ENCODE assay signal across 16 cellular contexts in genomic region chr1:225744745-225745144, GRCh38. TPM values are rescaled to one million over a fixed set of nuclear protein-coding genes. Genes with fewer than 3 reads are reported as not detected.
DNase-seq lines count a peak whose midpoint lies in the region; ATAC-seq, FAIRE-seq and TF ChIP-seq lines count a peak whose summit lies in the region.
"Had no signal": no experiment of that assay in that cellular context is flagged by ENCODE, and none has a peak within 500 bp of the region (broad histone marks: within the 10 kb centered on the region; RNA-seq: fewer than 3 reads in every experiment).

No MANE protein-coding gene starts in this region.

- no peak overlapping the region for H3K4me3 ChIP-seq in H1 (ENCODE audit: extremely low read depth in 1 of 4, insufficient read depth in 2 of 4, low read depth in 3 of 4, low read length in 4 of 4)
- no peak overlapping the region for H3K4me3 ChIP-seq in H7 (ENCODE audit: insufficient read depth, low read depth, low read length)
- H3K4me3 ChIP-seq: GM23248 had no signal

- no peak overlapping the region for H4K8ac ChIP-seq in H1 (ENCODE audit: extremely low read depth, insufficient read depth, low read length)

- H3K4me2 ChIP-seq in H1 (ENCODE audit: insufficient read depth in 1 of 2, low read depth in 2 of 2, low read length in 2 of 2): no peak overlapping the region

- H3K27ac ChIP-seq in RWPE1: peak overlapping the region; percentile 3
- no peak overlapping the region for H3K27ac ChIP-seq in H1 (ENCODE audit: low read depth, low read length)
- H3K27ac ChIP-seq: GM23248 had no signal

- DNase-seq in RWPE1 (ENCODE audit: low spot score): no peak
- DNase-seq in H1 (ENCODE audit: low read depth in 1 of 2, low spot score in 2 of 2): no peak
- no peak for DNase-seq in osteocyte (ENCODE audit: extremely low spot score, unreplicated experiment)
- no peak for DNase-seq in type B pancreatic cell (ENCODE audit: extremely low spot score, unreplicated experiment)
- no peak for DNase-seq in midbrain (lab: John Stamatoyannopoulos, UW)
- DNase-seq in left cardiac atrium: no peak
- no peak for DNase-seq in H7
- DNase-seq: DND-41, GM23248, NCI-H1105, NCI-H2081, NCI-H2171 treated with DMSO at 0.1 percent for 48 hours, NCI-H526 treated with DMSO at 0.1 percent for 48 hours had no signal

- FAIRE-seq in H1 (lab: Jason Lieb, UNC): no peak

- H3K4me1 Mint-ChIP-seq in osteocyte (ENCODE audit: unreplicated experiment): peaks cover 37% of the 10 kb centered on the region
- H3K4me1 Mint-ChIP-seq in type B pancreatic cell (ENCODE audit: unreplicated experiment): peaks cover 9% of the 10 kb centered on the region

- no peak overlapping the region for H3K14ac ChIP-seq in H1 (ENCODE audit: insufficient read length)

- H2BK5ac ChIP-seq in H1 (ENCODE audit: low read depth, low read length): no peak overlapping the region

- no peaks in the 10 kb centered on the region for H3K9me3 ChIP-seq in H1 (ENCODE audit: insufficient read depth in 2 of 2, low read depth in 1 of 2, low read length in 1 of 2)

- no peak overlapping the region for H2AFZ ChIP-seq in H1 (ENCODE audit: low read length)
- H2AFZ ChIP-seq: GM23248 had no signal

- H3K4ac ChIP-seq in H1 (replicated peaks; ENCODE audit: insufficient read length, low read depth, low read length): no peak overlapping the region

- ATAC-seq in left cardiac atrium: no peak
- ATAC-seq: HCT116, Panc1 had no signal

- 0 out of 2 replicates have a peak overlapping the region, but pooled peaks have one; percentile 31 for H2BK15ac ChIP-seq in H1 (ENCODE audit: low read length)

- no peak overlapping the region for H3K23ac ChIP-seq in H1 (ENCODE audit: insufficient read length)

- H2BK120ac ChIP-seq in H1 (replicated peaks; ENCODE audit: low read depth, low read length): no peak overlapping the region

- H2AK5ac ChIP-seq in H1 (ENCODE audit: low read depth, low read length): no peak overlapping the region

- no peaks in the 10 kb centered on the region for H3K27me3 Mint-ChIP-seq in osteocyte (ENCODE audit: unreplicated experiment)
- no peaks in the 10 kb centered on the region for H3K27me3 Mint-ChIP-seq in type B pancreatic cell

- H3K9me3 Mint-ChIP-seq in osteocyte (ENCODE audit: unreplicated experiment) (no peaks in the 10 kb centered on the region), type B pancreatic cell (no peaks in the 10 kb centered on the region)

- H3K36me3 Mint-ChIP-seq in osteocyte (ENCODE audit: unreplicated experiment) (no peaks in the 10 kb centered on the region), type B pancreatic cell (no peaks in the 10 kb centered on the region)
- H3K36me3 Mint-ChIP-seq: CD14-positive monocyte had no signal

- peaks cover 2 to 5% (median 3%) of the 10 kb centered on the region in 4 experiments; a peak in 2 of 7 replicates for H3K4me1 ChIP-seq in H1 (replicated peaks in 1 of 4; ENCODE audit: control insufficient read depth in 3 of 4, insufficient read depth in 4 of 4, low read length in 3 of 4)

- no peak overlapping the region for H4K91ac ChIP-seq in H1 (replicated peaks; ENCODE audit: insufficient read length, low read length)

- H2BK12ac ChIP-seq in H1 (ENCODE audit: low read depth, low read length): no peak overlapping the region; the same call in 1 of the 2 replicates

- no peaks in the 10 kb centered on the region for H4K20me1 ChIP-seq in H1 (replicated peaks in 1 of 2; ENCODE audit: control insufficient read depth in 1 of 2, insufficient read depth in 2 of 2, low read length in 2 of 2)

- TF ChIP-seq POLR2A in H1 (IDR thresholded peaks at IDR 0.05; ENCODE audit: control extremely low read depth in 1 of 2, low read depth in 2 of 2, low read length in 2 of 2): no peak

- H3K23me2 ChIP-seq in H1 (ENCODE audit: low read depth, low read length): no peaks in the 10 kb centered on the region

- POLR2A ChIA-PET in RWPE1 (lab: Yijun Ruan, JAX; ENCODE audit: low non-redundant PET): no interaction called here
- POLR2A ChIA-PET in H1 (lab: Charles Lee; ENCODE audit: partially characterized antibody): no interaction called here

- TF ChIP-seq RAD21 in H1 (IDR thresholded peaks at IDR 0.05 in 1 of 2, conservative IDR thresholded peaks at IDR 0.05 in 1 of 2; ENCODE audit: low read depth in 2 of 2, low read length in 2 of 2): no peak

- H3K9ac ChIP-seq in H1 (replicated peaks in 1 of 4; ENCODE audit: extremely low read depth in 1 of 4, low read depth in 3 of 4, low read length in 3 of 4): no peak overlapping the region
- H3K9ac ChIP-seq: GM23248 had no signal

- H2BK20ac ChIP-seq in H1 (ENCODE audit: low read length): no peak overlapping the region

- CTCF ChIA-PET in RWPE1 (lab: Yijun Ruan, JAX) (interaction anchor here (0.8 kb wide), 1 partner anchor 8 kb away, joined by 5 read pairs; no protein-coding TSS in a partner anchor), H1 (lab: Charles Lee; ENCODE audit: partially characterized antibody) (interaction anchor here (0.7 to 2.9 kb wide), 7 partner anchors 8 to 263 kb away, joined by 3 to 8 read pairs (median 4); no protein-coding TSS in a partner anchor)

- intact Hi-C loops in left cardiac atrium (cut with DNase I): no loop called here

- WGBS in H1 (ENCODE audit: extremely low coverage in 1 of 2, insufficient coverage in 1 of 2, insufficient read length in 1 of 2, insufficient replicate concordance in 2 of 2, low coverage in 1 of 2, low lambda C conversion rate in 2 of 2, missing lambda C conversion rate in 1 of 2), 2 experiments: 91% methylated on average over 2 of the region's 2 CpGs; no CpG with 5 or more reads in 1 of the 2 experiments

- H3K4me3 Mint-ChIP-seq in osteocyte (ENCODE audit: unreplicated experiment): no peak overlapping the region
- H3K4me3 Mint-ChIP-seq in type B pancreatic cell: no peak overlapping the region
- H3K4me3 Mint-ChIP-seq: CD14-positive monocyte had no signal

- H3K36me3 ChIP-seq in H1 (ENCODE audit: control insufficient read depth in 2 of 4, insufficient read depth in 4 of 4, low read length in 3 of 4) (no peaks in the 10 kb centered on the region), H7 (replicated peaks; ENCODE audit: control insufficient read depth, insufficient read depth, low read length) (no peaks in the 10 kb centered on the region)

- 0 out of 7 replicates have a peak, but pooled peaks cover 0 to 4% (median 0%) of the 10 kb centered on the region in 4 experiments for H3K27me3 ChIP-seq in H1 (replicated peaks in 1 of 4; ENCODE audit: control insufficient read depth in 3 of 4, extremely low read depth in 1 of 4, insufficient read depth in 3 of 4, low read length in 3 of 4)
- 0 out of 2 replicates have a peak, but pooled peaks cover 2% of the 10 kb centered on the region for H3K27me3 ChIP-seq in H7 (ENCODE audit: control insufficient read depth, insufficient read depth, low read length)

- no peaks in the 10 kb centered on the region for H3K79me2 ChIP-seq in H1 (ENCODE audit: control insufficient read depth in 1 of 2, insufficient read depth in 2 of 2, low read length in 2 of 2)

- H3K18ac ChIP-seq in H1 (ENCODE audit: extremely low read depth, low read length): peak overlapping the region; percentile 27; the same call in 1 of the 2 replicates

- H3K27ac Mint-ChIP-seq in osteocyte (ENCODE audit: unreplicated experiment) (peak overlapping the region; percentile 31), type B pancreatic cell (peak overlapping the region; percentile 24)
- H3K27ac Mint-ChIP-seq: CD14-positive monocyte had no signal

- no peaks in the 10 kb centered on the region for H3K79me1 ChIP-seq in H1 (ENCODE audit: low read depth, low read length)

- TF ChIP-seq EP300 in H1 (IDR thresholded peaks at IDR 0.05; ENCODE audit: borderline replicate concordance in 1 of 2, low read depth in 2 of 2, low read length in 2 of 2): no peak

- no peak overlapping the region for H3K56ac ChIP-seq in H1 (replicated peaks; ENCODE audit: insufficient read length, low read depth, low read length)

- TF ChIP-seq CTCF in RWPE1 (conservative IDR thresholded peaks at IDR 0.05; ENCODE audit: low read depth) (no peak), H1 (IDR thresholded peaks at IDR 0.05; ENCODE audit: control extremely low read depth in 1 of 3, insufficient read depth in 1 of 3, low read depth in 1 of 3, low read length in 3 of 3) (no peak), osteocyte (IDR thresholded peaks at IDR 0.05) (no peak), type B pancreatic cell (conservative IDR thresholded peaks at IDR 0.05) (no peak)

- no peak overlapping the region for H4K5ac ChIP-seq in H1 (ENCODE audit: insufficient read length, low read depth, low read length)

TF ChIP-seq in H1, 55 proteins besides CTCF, POLR2A, EP300 and RAD21 (continues in another document):
- no peak for TF ChIP-seq HDAC6 (IDR thresholded peaks at IDR 0.05; ENCODE audit: low read depth, low read length)
- TF ChIP-seq, protein P1, sequence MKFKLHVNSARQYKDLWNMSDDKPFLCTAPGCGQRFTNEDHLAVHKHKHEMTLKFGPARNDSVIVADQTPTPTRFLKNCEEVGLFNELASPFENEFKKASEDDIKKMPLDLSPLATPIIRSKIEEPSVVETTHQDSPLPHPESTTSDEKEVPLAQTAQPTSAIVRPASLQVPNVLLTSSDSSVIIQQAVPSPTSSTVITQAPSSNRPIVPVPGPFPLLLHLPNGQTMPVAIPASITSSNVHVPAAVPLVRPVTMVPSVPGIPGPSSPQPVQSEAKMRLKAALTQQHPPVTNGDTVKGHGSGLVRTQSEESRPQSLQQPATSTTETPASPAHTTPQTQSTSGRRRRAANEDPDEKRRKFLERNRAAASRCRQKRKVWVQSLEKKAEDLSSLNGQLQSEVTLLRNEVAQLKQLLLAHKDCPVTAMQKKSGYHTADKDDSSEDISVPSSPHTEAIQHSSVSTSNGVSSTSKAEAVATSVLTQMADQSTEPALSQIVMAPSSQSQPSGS (IDR thresholded peaks at IDR 0.05; ENCODE audit: low read length): no peak
- no peak for TF ChIP-seq CBX5 (IDR thresholded peaks at IDR 0.05; ENCODE audit: low read depth, low read length)
- no peak for TF ChIP-seq SP2 (IDR thresholded peaks at IDR 0.05; ENCODE audit: low read length)
- no peak for TF ChIP-seq MAFK (IDR thresholded peaks at IDR 0.05; ENCODE audit: low read depth, low read length)
- no peak for TF ChIP-seq BACH1 (IDR thresholded peaks at IDR 0.05; ENCODE audit: low read length)
- no peak for TF ChIP-seq EZH2 (IDR thresholded peaks at IDR 0.05; ENCODE audit: low read depth, low read length, severe bottlenecking)

RNA-seq across cellular contexts. Expression of gene SRP9, which starts 32.9 kb away (rescaled TPM):
- total RNA-seq in H1 (2021; fragmentation: NEBNext Ultra II Directional; extraction: Animal tissue kit (Norgen Biotek cat#: 25700)): 446 and 448 TPM in 2 replicates
- polyA plus RNA-seq in H1 (2011; rRNA removed): 342 and 572 TPM in 2 replicates
- polyA plus RNA-seq in H1 (2011; cell fraction: cytosol; rRNA removed): 639 TPM
- 94.4 TPM for polyA plus RNA-seq in H1 (2011; cell fraction: nucleus; rRNA removed)
- polyA plus RNA-seq in H1 (2012, experiment 1 of 2): 256 to 682 TPM (median 537 TPM) in 4 replicates
- 59.1 TPM for polyA plus RNA-seq in H1 (2012, experiment 2 of 2)
- 274 TPM for polyA plus RNA-seq in H1 (2013, experiment 1 of 2)
- polyA plus RNA-seq in H1 (2013, experiment 2 of 2): 272 TPM
- polyA minus RNA-seq in H1 (2011; rRNA and poly(A)+ RNA removed): 150 and 182 TPM in 2 replicates
- 259 TPM for polyA minus RNA-seq in H1 (2011; cell fraction: cytosol; rRNA and poly(A)+ RNA removed)
- polyA minus RNA-seq in H1 (2011; cell fraction: nucleus; rRNA and poly(A)+ RNA removed): 78.2 TPM
- 213 and 221 TPM in 2 replicates for total RNA-seq in osteocyte
- total RNA-seq in type B pancreatic cell (ENCODE audit: low replicate concordance): 263 and 313 TPM in 2 replicates
- 100 to 1,000 TPM; 189 to 200 TPM for total RNA-seq in left cardiac atrium
- total RNA-seq in H7 (2014; rRNA removed; shearing (Covaris generic)): 647 and 743 TPM in 2 replicates
